1 cellular context compared by ENCODE assay signal in the genomic region with DNA sequence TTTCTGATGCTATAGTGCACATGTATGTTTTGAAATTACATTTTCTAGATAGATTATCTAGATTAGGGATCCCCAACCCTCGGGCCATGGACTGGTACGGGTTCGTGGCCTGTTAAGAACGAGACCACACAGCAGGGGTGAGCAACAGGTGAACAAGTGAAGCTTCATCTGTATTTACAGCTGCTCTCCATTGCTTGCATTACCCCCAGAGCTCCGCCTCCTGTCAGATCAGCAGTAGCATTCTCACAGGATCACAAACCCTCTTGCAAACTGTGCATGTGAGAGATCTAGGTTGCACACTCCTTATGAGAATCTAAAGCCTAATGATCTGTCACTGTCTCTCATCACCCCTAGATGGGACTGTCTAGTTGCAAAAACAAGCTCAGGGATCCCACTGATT.
TF ChIP-seq lines count a peak whose summit lies in the region.

No MANE protein-coding gene starts in this region.

TF ChIP-seq in SK-N-SH, 30 proteins besides CTCF, POLR2A, EP300 and RAD21 (continued from another document):
- TF ChIP-seq ZBTB33 (IDR thresholded peaks at IDR 0.05; ENCODE audit: borderline replicate concordance, low read depth) (no peak), RFX5 (IDR thresholded peaks at IDR 0.05; ENCODE audit: low read length) (no peak)
- TF ChIP-seq, protein P1, sequence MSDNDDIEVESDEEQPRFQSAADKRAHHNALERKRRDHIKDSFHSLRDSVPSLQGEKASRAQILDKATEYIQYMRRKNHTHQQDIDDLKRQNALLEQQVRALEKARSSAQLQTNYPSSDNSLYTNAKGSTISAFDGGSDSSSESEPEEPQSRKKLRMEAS (IDR thresholded peaks at IDR 0.05; ENCODE audit: low read depth), result no peak
